ENCODE assay signal across 7 cellular contexts in genomic region chr18:8706981-8707940, GRCh38. TPM values are rescaled to one million over a fixed set of nuclear protein-coding genes. Genes with fewer than 3 reads are reported as not detected.
DNase-seq lines count a peak whose midpoint lies in the region; ATAC-seq and TF ChIP-seq lines count a peak whose summit lies in the region.

No MANE protein-coding gene starts in this region.

- no peaks in the 10 kb centered on the region for H3K36me3 ChIP-seq in neural progenitor cell

- H3K4me2 ChIP-seq in neural progenitor cell, result peak overlapping the region; percentile 88

- peak; percentile 58 for TF ChIP-seq CTCF in foreskin keratinocyte (conservative IDR thresholded peaks at IDR 0.05)
- TF ChIP-seq CTCF in neural progenitor cell (IDR thresholded peaks at IDR 0.05), result peak; percentile 47

- no peak overlapping the region for H3K9ac ChIP-seq in neural progenitor cell

- peaks cover 40% of the 10 kb centered on the region for H3F3A ChIP-seq in neural progenitor cell (ENCODE audit: low read depth)

- H3K9me3 Mint-ChIP-seq in activated T-cell treated with anti-CD3 and anti-CD28 coated beads, Interleukin-2, amount 50 U/mL, for 72 hours, result no peaks in the 10 kb centered on the region
- H3K9me3 Mint-ChIP-seq in neural progenitor cell, result peaks cover 2% of the 10 kb centered on the region

- peaks cover 55% of the 10 kb centered on the region for H3K27me3 Mint-ChIP-seq in activated T-cell treated with anti-CD3 and anti-CD28 coated beads, Interleukin-2, amount 50 U/mL, for 72 hours (ENCODE audit: low read depth)
- H3K27me3 Mint-ChIP-seq in neural progenitor cell (ENCODE audit: insufficient read depth, low read depth), result peaks cover 19% of the 10 kb centered on the region

- peaks cover 1 to 4% of the 10 kb centered on the region in 2 donors for H3K36me3 Mint-ChIP-seq in activated T-cell treated with anti-CD3 and anti-CD28 coated beads, Interleukin-2, amount 50 U/mL, for 72 hours (ENCODE audit: insufficient read depth in 2 of 2)
- H3K36me3 Mint-ChIP-seq in neural progenitor cell, result peaks cover 2% of the 10 kb centered on the region

- no peak overlapping the region for H3K27ac Mint-ChIP-seq in activated T-cell treated with anti-CD3 and anti-CD28 coated beads, Interleukin-2, amount 50 U/mL, for 72 hours
- H3K27ac Mint-ChIP-seq in neural progenitor cell, result peak overlapping the region; percentile 97

- no peaks in the 10 kb centered on the region for H3K9me3 ChIP-seq in neural progenitor cell (ENCODE audit: low read depth)

- H2AFZ ChIP-seq in neural progenitor cell (replicated peaks), result peak overlapping the region; percentile 1

- H3K4me3 Mint-ChIP-seq in activated T-cell treated with anti-CD3 and anti-CD28 coated beads, Interleukin-2, amount 50 U/mL, for 72 hours, result peak overlapping the region; percentile 74 to 96
- peak overlapping the region; percentile 98 for H3K4me3 Mint-ChIP-seq in neural progenitor cell

- H3K4me1 ChIP-seq in foreskin keratinocyte, result no peaks in the 10 kb centered on the region
- H3K4me1 ChIP-seq in neural progenitor cell, result peaks cover 30% of the 10 kb centered on the region

- no peak for ATAC-seq in activated T-cell treated with anti-CD3 and anti-CD28 coated beads, Interleukin-2, amount 50 U/mL, for 72 hours (replicated peaks in 1 of 2)
- ATAC-seq in foreskin keratinocyte, result peak; percentile 44
- ATAC-seq in GM21723 (IDR thresholded peaks at IDR 0.05; ENCODE audit: unreplicated experiment), result no peak
- ATAC-seq in GM18873 (IDR thresholded peaks at IDR 0.05; ENCODE audit: low FRiP score, unreplicated experiment), result no peak

- peak overlapping the region; percentile 87 for H3K4me3 ChIP-seq in neural progenitor cell

- H3K27ac ChIP-seq in foreskin keratinocyte, result peak overlapping the region; percentile 82
- no peak overlapping the region for H3K27ac ChIP-seq in neural progenitor cell

- peaks cover 30% of the 10 kb centered on the region for H4K20me1 ChIP-seq in neural progenitor cell (ENCODE audit: low read depth)

- peaks cover 57% of the 10 kb centered on the region for H3K79me2 ChIP-seq in neural progenitor cell (ENCODE audit: low read depth)

- DNase-seq in ELR (ENCODE audit: low read depth), result peak; percentile 88
- peak; percentile 81 for DNase-seq in NCI-H146 (lab: John Stamatoyannopoulos, UW)
- DNase-seq in activated T-cell treated with anti-CD3 and anti-CD28 coated beads, Interleukin-2, amount 50 U/mL, for 72 hours, result peak in 1 of 2 donors; percentile 7
- DNase-seq in foreskin keratinocyte, result peak; percentile 46 to 65
- peak; percentile 86 for DNase-seq in neural progenitor cell (ENCODE audit: low spot score)

- H3K4me1 Mint-ChIP-seq in activated T-cell treated with anti-CD3 and anti-CD28 coated beads, Interleukin-2, amount 50 U/mL, for 72 hours (ENCODE audit: low read depth), result peaks cover 15% of the 10 kb centered on the region
- peaks cover 42% of the 10 kb centered on the region for H3K4me1 Mint-ChIP-seq in neural progenitor cell

- no peaks in the 10 kb centered on the region for H3K27me3 ChIP-seq in foreskin keratinocyte
- no peaks in the 10 kb centered on the region for H3K27me3 ChIP-seq in neural progenitor cell

RNA-seq across cellular contexts. Expression of gene MTCL1, which starts 1.9 kb away (rescaled TPM):
- under 1 TPM; 0.38 to 0.51 TPM for total RNA-seq in activated T-cell treated with anti-CD3 and anti-CD28 coated beads, Interleukin-2, amount 50 U/mL, for 72 hours
- total RNA-seq in foreskin keratinocyte, result 24.4 and 28.8 TPM in 2 replicates
- 6.9 and 8.4 TPM in 2 replicates for polyA plus RNA-seq in foreskin keratinocyte
- 36.9 and 38.7 TPM in 2 replicates for total RNA-seq in neural progenitor cell (ENCODE audit: low replicate concordance)

Comparison
In these comparisons a context has a peak if more than half of its experiments do, and no peak if none do; other contexts are left out.
1. RNA of gene MTCL1, which starts 1.9 kb away (total RNA-seq): 36.9 to 38.7 TPM in neural progenitor cell and 24.4 to 28.8 TPM in foreskin keratinocyte; 0.38 to 0.51 TPM in activated T-cell treated with anti-CD3 and anti-CD28 coated beads, Interleukin-2, amount 50 U/mL, for 72 hours; every median in the first group is over 10 times any median in the second.